In genomic region chr15:34621675-34622074, GRCh38 we compare ENCODE assay signal across 1 cellular context.
TF ChIP-seq lines count a peak whose summit lies in the region.

No MANE protein-coding gene starts in this region.

TF ChIP-seq in HCT116, 20 proteins besides CTCF, POLR2A, EP300 and RAD21 (continued from another document):
- TF ChIP-seq REST (IDR thresholded peaks at IDR 0.05; ENCODE audit: low read depth) = no peak
- no peak for TF ChIP-seq ZNF274 (IDR thresholded peaks at IDR 0.05; ENCODE audit: low read depth, low read length)
- no peak for TF ChIP-seq MAX (IDR thresholded peaks at IDR 0.05)
- no peak for TF ChIP-seq SP1 (IDR thresholded peaks at IDR 0.05; ENCODE audit: low read depth)
